ENCODE assay signal across 20 cellular contexts in the genomic region with DNA sequence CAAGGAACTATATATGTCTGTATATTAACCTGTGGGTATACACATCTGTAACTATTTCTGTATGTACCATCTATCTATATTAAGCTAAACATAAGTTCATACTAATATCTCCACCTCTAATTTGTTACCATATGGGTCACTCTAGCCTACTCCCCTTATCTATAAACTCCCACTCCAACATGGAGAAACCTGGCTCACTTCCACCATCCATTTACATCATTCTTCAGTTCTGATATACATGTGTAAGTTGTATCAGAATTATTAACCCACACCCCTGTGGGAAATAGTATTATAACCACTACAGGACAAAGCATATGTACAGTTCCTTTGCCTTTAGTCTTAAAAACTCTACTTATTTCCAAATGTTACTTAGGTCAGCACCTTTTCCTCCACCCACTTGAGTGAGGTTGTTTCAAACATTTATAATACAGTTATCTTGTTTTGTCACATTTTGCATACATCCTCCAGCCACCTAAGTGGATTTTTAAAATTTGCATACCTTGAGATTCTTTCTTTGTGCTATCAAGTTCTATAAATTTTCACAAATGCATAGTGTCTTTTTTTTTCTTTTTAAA. TPM values are rescaled to one million over a fixed set of nuclear protein-coding genes. Genes with fewer than 3 reads are reported as not detected.
A peak's percentile ranks its signal among the peaks of the same experiment; 100 is the strongest.
DNase-seq lines count a peak whose midpoint lies in the region; ATAC-seq, FAIRE-seq and TF ChIP-seq lines count a peak whose summit lies in the region.
"Had no signal": no experiment of that assay in that cellular context is flagged by ENCODE, and none has a peak within 500 bp of the region (broad histone marks: within the 10 kb centered on the region; RNA-seq: fewer than 3 reads in every experiment).

No MANE protein-coding gene starts in this region.

- POLR2A ChIA-PET in activated CD8-positive, alpha-beta T cell treated with anti-CD3 and anti-CD28 coated beads for 36 hours (lab: Charles Lee): interaction anchor here (1.4 to 2.1 kb wide), 2 partner anchors 10 to 150 kb away, joined by 3 to 7 read pairs; partner anchors contain the start of gene RNF14
- POLR2A ChIA-PET in activated CD8-positive, alpha-beta T cell treated with anti-CD3 and anti-CD28 coated beads, Interleukin-2, amount 10 ng/mL, durations not matched to agents 7 days and 5 days (lab: Charles Lee): interaction anchor here (0.9 to 1.7 kb wide), 3 partner anchors 10 to 104 kb away, joined by 3 to 7 read pairs (median 6); no protein-coding TSS in a partner anchor
- POLR2A ChIA-PET in K562 (lab: Yijun Ruan, JAX): interaction anchor here (0.6 to 1.9 kb wide), 5 partner anchors 9 to 107 kb away, joined by 3 to 9 read pairs (median 4); partner anchors contain the start of genes GNPDA1 and NDFIP1
- POLR2A ChIA-PET in HepG2 (lab: Yijun Ruan, JAX): no interaction called here

- no peaks in the 10 kb centered on the region; the same call in 1 of the 2 replicates for H4K20me1 ChIP-seq in DOHH2 (ENCODE audit: control insufficient read depth, insufficient read depth, low read depth, low read length)
- H4K20me1 ChIP-seq in K562 (replicated peaks; ENCODE audit: control insufficient read depth, insufficient read depth, low read length): 0 out of 2 replicates have a peak, but pooled peaks cover 4% of the 10 kb centered on the region
- 0 out of 2 replicates have a peak, but pooled peaks cover 2% of the 10 kb centered on the region for H4K20me1 ChIP-seq in HepG2 (ENCODE audit: insufficient read depth, low read length)

- no peak for TF ChIP-seq CTCF in activated CD8-positive, alpha-beta T cell treated with anti-CD3 and anti-CD28 coated beads for 36 hours (IDR thresholded peaks at IDR 0.05)
- TF ChIP-seq CTCF in DOHH2 (IDR thresholded peaks at IDR 0.05; ENCODE audit: low read depth, low read length, poor library complexity, severe bottlenecking) (no peak), K562 (IDR thresholded peaks at IDR 0.05 in 2 of 3, conservative IDR thresholded peaks at IDR 0.05 in 1 of 3; ENCODE audit: insufficient read depth in 2 of 3, low read depth in 1 of 3, low read length in 3 of 3) (no peak), HepG2 (CRISPR knock-in tag; IDR thresholded peaks at IDR 0.05) (no peak)

- no peak for TF ChIP-seq POLR2A in K562 (conservative IDR thresholded peaks at IDR 0.05)
- TF ChIP-seq POLR2A in HepG2 (IDR thresholded peaks at IDR 0.05; ENCODE audit: insufficient read depth in 1 of 2, low read depth in 2 of 2, low read length in 2 of 2): no peak

- H3K4me1 Mint-ChIP-seq in activated CD8-positive, alpha-beta T cell treated with anti-CD3 and anti-CD28 coated beads for 36 hours (ENCODE audit: low read depth): peaks cover 79% of the 10 kb centered on the region
- H3K4me1 Mint-ChIP-seq in activated CD8-positive, alpha-beta T cell treated with anti-CD3 and anti-CD28 coated beads, Interleukin-2, amount 10 ng/mL, durations not matched to agents 7 days and 5 days (ENCODE audit: low read depth): peaks cover 54% of the 10 kb centered on the region

- no peaks in the 10 kb centered on the region for H3K27me3 Mint-ChIP-seq in activated CD8-positive, alpha-beta T cell treated with anti-CD3 and anti-CD28 coated beads for 36 hours
- no peaks in the 10 kb centered on the region for H3K27me3 Mint-ChIP-seq in activated CD8-positive, alpha-beta T cell treated with anti-CD3 and anti-CD28 coated beads, Interleukin-2, amount 10 ng/mL, durations not matched to agents 7 days and 5 days (ENCODE audit: low read depth)

- H3F3A ChIP-seq in DOHH2 (ENCODE audit: control insufficient read depth, insufficient read depth): no peaks in the 10 kb centered on the region

- H3K9me3 Mint-ChIP-seq in activated CD8-positive, alpha-beta T cell treated with anti-CD3 and anti-CD28 coated beads for 36 hours: no peaks in the 10 kb centered on the region
- no peaks in the 10 kb centered on the region for H3K9me3 Mint-ChIP-seq in activated CD8-positive, alpha-beta T cell treated with anti-CD3 and anti-CD28 coated beads, Interleukin-2, amount 10 ng/mL, durations not matched to agents 7 days and 5 days (ENCODE audit: insufficient read depth)
- H3K9me3 Mint-ChIP-seq: GM23338, HFFc6 had no signal

- H3K36me3 ChIP-seq in DOHH2 (ENCODE audit: control insufficient read depth, low read length) (no peaks in the 10 kb centered on the region), SK-N-MC (ENCODE audit: insufficient read depth, low read length) (peaks cover 2% of the 10 kb centered on the region), K562 (ENCODE audit: control insufficient read depth, insufficient read depth, low read length) (peaks cover 23% of the 10 kb centered on the region), HepG2 (replicated peaks in 1 of 2; ENCODE audit: control insufficient read depth in 1 of 2, insufficient read depth in 2 of 2, low read length in 2 of 2) (peaks cover 0 to 13% of the 10 kb centered on the region in 2 experiments; a peak in 1 of 5 replicates)

- H3K9ac ChIP-seq in SK-N-MC (ENCODE audit: insufficient read length): no peak overlapping the region
- no peak overlapping the region for H3K9ac ChIP-seq in K562 (ENCODE audit: insufficient read depth in 1 of 2, low read depth in 2 of 2, low read length in 2 of 2)
- no peak overlapping the region for H3K9ac ChIP-seq in HepG2 (ENCODE audit: insufficient read depth, low read depth, low read length)

- TF ChIP-seq EP300 in K562 (IDR thresholded peaks at IDR 0.05; ENCODE audit: low read length) (no peak), HepG2 (IDR thresholded peaks at IDR 0.05; ENCODE audit: low read depth in 2 of 2, low read length in 2 of 2) (no peak), HepG2 (CRISPR knock-in tag; IDR thresholded peaks at IDR 0.05; ENCODE audit: borderline replicate concordance) (no peak)

- H3K27ac Mint-ChIP-seq in activated CD8-positive, alpha-beta T cell treated with anti-CD3 and anti-CD28 coated beads for 36 hours: peak overlapping the region; percentile 21
- no peak overlapping the region for H3K27ac Mint-ChIP-seq in activated CD8-positive, alpha-beta T cell treated with anti-CD3 and anti-CD28 coated beads, Interleukin-2, amount 10 ng/mL, durations not matched to agents 7 days and 5 days
- H3K27ac Mint-ChIP-seq: HFFc6 had no signal

- no peak for ATAC-seq in activated CD8-positive, alpha-beta T cell treated with anti-CD3 and anti-CD28 coated beads for 36 hours
- no peak for ATAC-seq in activated CD8-positive, alpha-beta T cell treated with anti-CD3 and anti-CD28 coated beads, Interleukin-2, amount 10 ng/mL, durations not matched to agents 7 days and 5 days
- peak; percentile 77 for ATAC-seq in K562
- no peak for ATAC-seq in HepG2
- ATAC-seq: GM23338 had no signal

- H3K4me3 ChIP-seq in DOHH2 (ENCODE audit: low read length): no peak overlapping the region
- H3K4me3 ChIP-seq in SK-N-MC: peak overlapping the region; percentile 7
- no peak overlapping the region for H3K4me3 ChIP-seq in K562
- no peak overlapping the region for H3K4me3 ChIP-seq in HepG2 (replicated peaks in 1 of 3; ENCODE audit: insufficient read depth in 1 of 3, low read depth in 2 of 3, low read length in 3 of 3)
- H3K4me3 ChIP-seq: GM23338, PC-9 had no signal

- CTCF ChIA-PET in activated CD8-positive, alpha-beta T cell treated with anti-CD3 and anti-CD28 coated beads for 36 hours (lab: Charles Lee): interaction anchor here (0.7 to 1.2 kb wide), 4 partner anchors 10 to 128 kb away, joined by 3 to 4 read pairs (median 3); no protein-coding TSS in a partner anchor
- CTCF ChIA-PET in activated CD8-positive, alpha-beta T cell treated with anti-CD3 and anti-CD28 coated beads, Interleukin-2, amount 10 ng/mL, durations not matched to agents 7 days and 5 days (lab: Charles Lee): interaction anchor here (1.0 to 3.3 kb wide), 4 partner anchors 9 to 428 kb away, joined by 4 to 15 read pairs (median 7); partner anchors contain the start of gene RNF14
- CTCF ChIA-PET in K562 (lab: Yijun Ruan, JAX; ENCODE audit: low intra/inter-chr PET ratio): no interaction called here
- CTCF ChIA-PET in HepG2 (lab: Yijun Ruan, JAX; ENCODE audit: low intra/inter-chr PET ratio, low total read pairs): no interaction called here

- no peaks in the 10 kb centered on the region for H3K9me3 ChIP-seq in DOHH2 (ENCODE audit: control insufficient read depth, insufficient read depth, low read length)
- no peaks in the 10 kb centered on the region; the same call in 1 of the 2 replicates for H3K9me3 ChIP-seq in SK-N-MC (ENCODE audit: low read depth, low read length)
- no peaks in the 10 kb centered on the region for H3K9me3 ChIP-seq in K562 (replicated peaks; ENCODE audit: control insufficient read depth, insufficient read depth, low read depth, low read length)
- no peaks in the 10 kb centered on the region for H3K9me3 ChIP-seq in HepG2 (ENCODE audit: low read length)

- H3K4me3 Mint-ChIP-seq in activated CD8-positive, alpha-beta T cell treated with anti-CD3 and anti-CD28 coated beads for 36 hours: no peak overlapping the region
- no peak overlapping the region for H3K4me3 Mint-ChIP-seq in activated CD8-positive, alpha-beta T cell treated with anti-CD3 and anti-CD28 coated beads, Interleukin-2, amount 10 ng/mL, durations not matched to agents 7 days and 5 days
- H3K4me3 Mint-ChIP-seq: GM23338, HFFc6 had no signal

- H3K27me3 ChIP-seq in DOHH2 (ENCODE audit: control insufficient read depth, low read length) (no peaks in the 10 kb centered on the region), K562 (ENCODE audit: control insufficient read depth in 2 of 2, insufficient read depth in 2 of 2, low read length in 2 of 2) (no peaks in the 10 kb centered on the region), HepG2 (ENCODE audit: control insufficient read depth in 1 of 2, insufficient read depth in 2 of 2, low read length in 2 of 2) (no peaks in the 10 kb centered on the region; a peak in 1 of 5 replicates)

- H3K4me1 ChIP-seq in DOHH2 (ENCODE audit: control insufficient read depth, low read length) (peaks cover 12% of the 10 kb centered on the region), K562 (replicated peaks in 1 of 2; ENCODE audit: control insufficient read depth in 2 of 2, insufficient read depth in 2 of 2, low read length in 2 of 2) (peaks cover 4 to 23% of the 10 kb centered on the region in 2 experiments; a peak in 4 of 5 replicates), HepG2 (ENCODE audit: insufficient read depth, low read length) (no peaks in the 10 kb centered on the region)

- H3K4me2 ChIP-seq in DOHH2 (ENCODE audit: low read length) (peak overlapping the region; percentile 27), K562 (ENCODE audit: insufficient read depth, low read length) (no peak overlapping the region; the same call in 1 of the 2 replicates), HepG2 (ENCODE audit: low read depth, low read length) (no peak overlapping the region)
- H3K4me2 ChIP-seq: GM23338, PC-9 had no signal

- no peaks in the 10 kb centered on the region for H3K9me1 ChIP-seq in K562 (ENCODE audit: control insufficient read depth, insufficient read depth, low read length)

- TF ChIP-seq RAD21 in K562 (CRISPR knock-in tag; conservative IDR thresholded peaks at IDR 0.05 in 1 of 2, IDR thresholded peaks at IDR 0.05 in 1 of 2) (no peak), HepG2 (CRISPR knock-in tag; IDR thresholded peaks at IDR 0.05) (no peak)

- peaks cover 62% of the 10 kb centered on the region for H3K36me3 Mint-ChIP-seq in activated CD8-positive, alpha-beta T cell treated with anti-CD3 and anti-CD28 coated beads for 36 hours (ENCODE audit: low read depth)
- peaks cover 45% of the 10 kb centered on the region for H3K36me3 Mint-ChIP-seq in activated CD8-positive, alpha-beta T cell treated with anti-CD3 and anti-CD28 coated beads, Interleukin-2, amount 10 ng/mL, durations not matched to agents 7 days and 5 days (ENCODE audit: low read depth)

- intact Hi-C loops in activated CD8-positive, alpha-beta T cell treated with anti-CD3 and anti-CD28 coated beads for 36 hours (cut with micrococcal nuclease): no loop called here
- intact Hi-C loops in K562 (cut with micrococcal nuclease) (no loop called here), HepG2 (cut with micrococcal nuclease; ENCODE audit: unreplicated experiment) (no loop called here)

- FAIRE-seq in K562 (lab: Jason Lieb, UNC): no peak
- no peak for FAIRE-seq in HepG2 (lab: Jason Lieb, UNC)
- FAIRE-seq: GM12892 had no signal

- no peaks in the 10 kb centered on the region for H3K9me2 ChIP-seq in DOHH2 (replicated peaks; ENCODE audit: control insufficient read depth, low read length)

- no peak overlapping the region for H3K27ac ChIP-seq in DOHH2 (ENCODE audit: low read depth, low read length)
- H3K27ac ChIP-seq in SK-N-MC: peak overlapping the region; percentile 75
- peak overlapping the region; percentile 26; the same call in 2 of the 3 replicates for H3K27ac ChIP-seq in K562 (ENCODE audit: extremely low read depth, low read depth, low read length)
- H3K27ac ChIP-seq in HepG2 (ENCODE audit: extremely low read length, insufficient read depth, low read length): no peak overlapping the region
- H3K27ac ChIP-seq: PC-9 had no signal

- no peak overlapping the region for H2AFZ ChIP-seq in K562 (ENCODE audit: low read depth, low read length)
- H2AFZ ChIP-seq in HepG2 (ENCODE audit: low read length): no peak overlapping the region
- H2AFZ ChIP-seq: GM23338, PC-9 had no signal

- BruUV-seq in K562 (replicated peaks; lab: Mats Ljungman, UMichigan): no TSS peak
- BruUV-seq in HepG2 (replicated peaks; lab: Mats Ljungman, UMichigan): no TSS peak

- peaks cover 13% of the 10 kb centered on the region for H3K79me2 ChIP-seq in DOHH2 (ENCODE audit: control insufficient read depth, low read length)
- peaks cover 81% of the 10 kb centered on the region for H3K79me2 ChIP-seq in K562 (ENCODE audit: control insufficient read depth, insufficient read depth, low read length)
- H3K79me2 ChIP-seq in HepG2 (ENCODE audit: insufficient read depth, low read length): peaks cover 22% of the 10 kb centered on the region

- no peak for DNase-seq in activated CD8-positive, alpha-beta T cell treated with anti-CD3 and anti-CD28 coated beads for 36 hours
- DNase-seq in activated CD8-positive, alpha-beta T cell treated with anti-CD3 and anti-CD28 coated beads, Interleukin-2, amount 10 ng/mL, durations not matched to agents 7 days and 5 days: no peak
- DNase-seq in SK-N-MC (ENCODE audit: low read depth, low spot score) (no peak), K562 (ENCODE audit: extremely low read depth in 1 of 4, low spot score in 3 of 4) (peak in 3 of 4 experiments; percentile 38 to 65 (median 49)), COR-L47 (lab: John Stamatoyannopoulos, UW) (no peak), HepG2 (ENCODE audit: low spot score) (no peak)
- DNase-seq in stimulated activated CD4-positive, alpha-beta T cell treated with anti-CD3 and anti-CD28 coated beads, Interleukin-1b, Interleukin-23, amount 100 ng/mL, for 48 hours: no peak
- DNase-seq: C1 segment of cervical spinal cord, Calu3, DMS79 treated with DMSO at 0.1 percent for 48 hours, GDM1, HFFc6, IMR-90, NCI-H1048, NCI-H146, NCI-H69, PC-9 had no signal

- in situ Hi-C loops in K562 (cut with MboI) (no loop called here), HepG2 (cut with HindIII; ENCODE audit: extremely low pct_ligation_motif_present, low pct_unique_long_range_greater_than_20kb) (no loop called here)

RNA-seq across cellular contexts. Expression of gene NDFIP1, which starts 10.6 kb away (rescaled TPM):
- 10 to 100 TPM; 93.8 to 96.9 TPM for total RNA-seq in activated CD8-positive, alpha-beta T cell treated with anti-CD3 and anti-CD28 coated beads for 36 hours
- total RNA-seq in activated CD8-positive, alpha-beta T cell treated with anti-CD3 and anti-CD28 coated beads, Interleukin-2, amount 10 ng/mL, durations not matched to agents 7 days and 5 days: 10 to 100 TPM; 47.2 TPM
- total RNA-seq in K562 (2011; cell fraction: chromatin; rRNA removed; ENCODE audit: low replicate concordance): 20.9 and 53.7 TPM in 2 replicates
- 22.1 and 24.3 TPM in 2 replicates for total RNA-seq in K562 (2011; cell fraction: nucleolus; rRNA removed)
- 42.7 and 56.4 TPM in 2 replicates for total RNA-seq in K562 (2011; cell fraction: nucleoplasm; rRNA removed)
- 33.2 and 47.8 TPM in 2 replicates for total RNA-seq in K562 (2014; rRNA removed)
- 36.8 and 39.3 TPM in 2 replicates for total RNA-seq in K562 (2014; rRNA removed; fragmentation: Illumina TruSeq; extraction: Trizol)
- total RNA-seq in K562 (2015; rRNA removed; fragmentation: Illumina TruSeq; extraction: Trizol): 27.1 and 31.4 TPM in 2 replicates
- total RNA-seq in K562 (2021): 35.8 and 36.3 TPM in 2 replicates
- polyA plus RNA-seq in K562 (2011; rRNA removed): 17.2 and 31.9 TPM in 2 replicates
- 10.5 and 38.6 TPM in 2 replicates for polyA plus RNA-seq in K562 (2011; cell fraction: cytosol; rRNA removed)
- 5.0 and 5.5 TPM in 2 replicates for polyA plus RNA-seq in K562 (2011; cell fraction: nucleus; rRNA removed)
- polyA plus RNA-seq in K562 (2012): 30.5 and 36.1 TPM in 2 replicates
- 25.8 and 29.7 TPM in 2 replicates for polyA plus RNA-seq in K562 (2014; fragmentation: Illumina TruSeq; extraction: Trizol)
- 1 to 10 TPM; 5.3 to 7.6 TPM for polyA plus RNA-seq in K562 (2014; fragmentation: Nextera tagmentation; extraction: Ambion mirVana)
- 26.0 and 37.5 TPM in 2 replicates for polyA plus RNA-seq in K562 (2014; rRNA removed)
- polyA minus RNA-seq in K562 (2011; rRNA and poly(A)+ RNA removed): 16.9 and 24.5 TPM in 2 replicates
- 7.8 and 11.8 TPM in 2 replicates for polyA minus RNA-seq in K562 (2011; cell fraction: cytosol; rRNA and poly(A)+ RNA removed)
- polyA minus RNA-seq in K562 (2011; cell fraction: nucleus; rRNA and poly(A)+ RNA removed): 11.8 and 14.9 TPM in 2 replicates
- 11.9 and 15.7 TPM in 2 replicates for total RNA-seq in HepG2 (2016; rRNA removed; fragmentation: Illumina TruSeq; extraction: Trizol)
- total RNA-seq in HepG2 (2016; cell fraction: cytosol; rRNA removed; fragmentation: Illumina TruSeq; extraction: Trizol; ENCODE audit: low read depth): 3.2 and 4.3 TPM in 2 replicates
- total RNA-seq in HepG2 (2016; cell fraction: insoluble cytoplasmic fraction; rRNA removed; fragmentation: Illumina TruSeq; extraction: Trizol): 11.6 and 16.8 TPM in 2 replicates
- total RNA-seq in HepG2 (2016; cell fraction: membrane; rRNA removed; fragmentation: Illumina TruSeq; extraction: Trizol): 7.2 and 8.1 TPM in 2 replicates
- 14.9 and 18.8 TPM in 2 replicates for total RNA-seq in HepG2 (2016; cell fraction: nucleus; rRNA removed; fragmentation: Illumina TruSeq; extraction: Trizol)
- 9.5 and 12.4 TPM in 2 replicates for polyA plus RNA-seq in HepG2 (2011; rRNA removed)
- 9.0 and 9.5 TPM in 2 replicates for polyA plus RNA-seq in HepG2 (2011; cell fraction: cytosol; rRNA removed)
- 4.3 and 4.9 TPM in 2 replicates for polyA plus RNA-seq in HepG2 (2011; cell fraction: nucleus; rRNA removed)
- 19.8 and 22.3 TPM in 2 replicates for polyA plus RNA-seq in HepG2 (2012)
- 3.2 TPM in 2 replicates for polyA plus RNA-seq in HepG2 (2016; cell fraction: cytosol; fragmentation: Illumina TruSeq; extraction: Trizol; ENCODE audit: low read depth)
- 16.7 and 17.6 TPM in 2 replicates for polyA plus RNA-seq in HepG2 (2016; cell fraction: insoluble cytoplasmic fraction; fragmentation: Illumina TruSeq; extraction: Trizol; ENCODE audit: low read depth)
- 6.9 and 7.0 TPM in 2 replicates for polyA plus RNA-seq in HepG2 (2016; cell fraction: membrane; fragmentation: Illumina TruSeq; extraction: Trizol; ENCODE audit: low read depth)
- 25.9 and 28.4 TPM in 2 replicates for polyA plus RNA-seq in HepG2 (2016; cell fraction: nucleus; fragmentation: Illumina TruSeq; extraction: Trizol; ENCODE audit: insufficient read depth, low read depth)
- polyA minus RNA-seq in HepG2 (2011; rRNA and poly(A)+ RNA removed; ENCODE audit: low replicate concordance): 9.6 and 10.1 TPM in 2 replicates
- 15.8 and 18.5 TPM in 2 replicates for polyA minus RNA-seq in HepG2 (2011; cell fraction: cytosol; rRNA and poly(A)+ RNA removed)
- polyA minus RNA-seq in HepG2 (2011; cell fraction: nucleus; rRNA and poly(A)+ RNA removed): 14.2 and 14.9 TPM in 2 replicates

Comparison
In these comparisons a context has a peak if more than half of its experiments do, and no peak if none do; other contexts are left out.
1. DNase-seq: peak in K562 (3 of 4); none in activated CD8-positive, alpha-beta T cell treated with anti-CD3 and anti-CD28 coated beads for 36 hours (single experiment), activated CD8-positive, alpha-beta T cell treated with anti-CD3 and anti-CD28 coated beads, Interleukin-2, amount 10 ng/mL, durations not matched to agents 7 days and 5 days (single experiment), SK-N-MC (single experiment), COR-L47 (single experiment), stimulated activated CD4-positive, alpha-beta T cell treated with anti-CD3 and anti-CD28 coated beads, Interleukin-1b, Interleukin-23, amount 100 ng/mL, for 48 hours (single experiment) and HepG2 (single experiment).
2. H3K27ac ChIP-seq: peak in SK-N-MC (single experiment) and K562 (single experiment); none in DOHH2 (single experiment) and HepG2 (single experiment).
3. CTCF ChIA-PET loops: an anchor here in activated CD8-positive, alpha-beta T cell treated with anti-CD3 and anti-CD28 coated beads for 36 hours (0.7 to 1.2 kb wide) and activated CD8-positive, alpha-beta T cell treated with anti-CD3 and anti-CD28 coated beads, Interleukin-2, amount 10 ng/mL, durations not matched to agents 7 days and 5 days (1.0 to 3.3 kb wide); none called in K562 and HepG2.